Comparison of ENCODE assay signal across 18 cellular contexts in genomic region chr4:15928883-15929282, GRCh38. TPM values are rescaled to one million over a fixed set of nuclear protein-coding genes. Genes with fewer than 3 reads are reported as not detected.
DNase-seq lines count a peak whose midpoint lies in the region; ATAC-seq and TF ChIP-seq lines count a peak whose summit lies in the region.
"Had no signal": no experiment of that assay in that cellular context is flagged by ENCODE, and none has a peak within 500 bp of the region (broad histone marks: within the 10 kb centered on the region; RNA-seq: fewer than 3 reads in every experiment).

No MANE protein-coding gene starts in this region.

- CTCF ChIA-PET in activated CD8-positive, alpha-beta T cell treated with anti-CD3 and anti-CD28 coated beads for 36 hours (lab: Charles Lee) = interaction anchor here (0.9 to 3.9 kb wide), 2 partner anchors 46 to 123 kb away, joined by 5 to 23 read pairs; no protein-coding TSS in a partner anchor
- CTCF ChIA-PET in activated CD8-positive, alpha-beta T cell treated with anti-CD3 and anti-CD28 coated beads, Interleukin-2, amount 10 ng/mL, durations not matched to agents 7 days and 5 days (lab: Charles Lee) = interaction anchor here (1.4 kb wide), 1 partner anchor 46 kb away, joined by 3 read pairs; no protein-coding TSS in a partner anchor

- peak overlapping the region; percentile 45 for H3K27ac Mint-ChIP-seq in activated CD8-positive, alpha-beta T cell treated with anti-CD3 and anti-CD28 coated beads for 36 hours
- H3K27ac Mint-ChIP-seq in activated CD8-positive, alpha-beta T cell treated with anti-CD3 and anti-CD28 coated beads, Interleukin-2, amount 10 ng/mL, durations not matched to agents 7 days and 5 days = no peak overlapping the region
- H3K27ac Mint-ChIP-seq in mesothelial cell of epicardium = peak overlapping the region; percentile 18
- no peak overlapping the region for H3K27ac Mint-ChIP-seq in stimulated activated naive CD8-positive, alpha-beta T cell treated with anti-CD3 and anti-CD28 coated beads, Interleukin-15, amount 100 ng/mL, for 72 hours
- H3K27ac Mint-ChIP-seq in T-helper 17 cell = no peak overlapping the region
- H3K27ac Mint-ChIP-seq: B cell; CD8-positive, alpha-beta T cell; HFFc6 had no signal

- no peaks in the 10 kb centered on the region for H3K9me3 ChIP-seq in T-helper 17 cell (ENCODE audit: control insufficient read depth, low read length, poor library complexity, severe bottlenecking)

- H3K9me3 Mint-ChIP-seq in activated CD8-positive, alpha-beta T cell treated with anti-CD3 and anti-CD28 coated beads for 36 hours = no peaks in the 10 kb centered on the region
- H3K9me3 Mint-ChIP-seq in activated CD8-positive, alpha-beta T cell treated with anti-CD3 and anti-CD28 coated beads, Interleukin-2, amount 10 ng/mL, durations not matched to agents 7 days and 5 days (ENCODE audit: insufficient read depth) = no peaks in the 10 kb centered on the region
- no peaks in the 10 kb centered on the region for H3K9me3 Mint-ChIP-seq in mesothelial cell of epicardium
- H3K9me3 Mint-ChIP-seq in stimulated activated naive CD8-positive, alpha-beta T cell treated with anti-CD3 and anti-CD28 coated beads, Interleukin-15, amount 100 ng/mL, for 72 hours = no peaks in the 10 kb centered on the region
- H3K9me3 Mint-ChIP-seq: CD8-positive, alpha-beta T cell; HFFc6 had no signal

- POLR2A ChIA-PET in activated CD8-positive, alpha-beta T cell treated with anti-CD3 and anti-CD28 coated beads for 36 hours (lab: Charles Lee) = no interaction called here
- POLR2A ChIA-PET in activated CD8-positive, alpha-beta T cell treated with anti-CD3 and anti-CD28 coated beads, Interleukin-2, amount 10 ng/mL, durations not matched to agents 7 days and 5 days (lab: Charles Lee) = no interaction called here

- no peak for TF ChIP-seq CTCF in activated CD8-positive, alpha-beta T cell treated with anti-CD3 and anti-CD28 coated beads for 36 hours (IDR thresholded peaks at IDR 0.05)
- TF ChIP-seq CTCF in mesothelial cell of epicardium (IDR thresholded peaks at IDR 0.05; ENCODE audit: unreplicated experiment) = no peak

- peaks cover 19% of the 10 kb centered on the region for H3K4me1 Mint-ChIP-seq in activated CD8-positive, alpha-beta T cell treated with anti-CD3 and anti-CD28 coated beads for 36 hours (ENCODE audit: low read depth)
- H3K4me1 Mint-ChIP-seq in activated CD8-positive, alpha-beta T cell treated with anti-CD3 and anti-CD28 coated beads, Interleukin-2, amount 10 ng/mL, durations not matched to agents 7 days and 5 days (ENCODE audit: low read depth) = no peaks in the 10 kb centered on the region
- peaks cover 3% of the 10 kb centered on the region for H3K4me1 Mint-ChIP-seq in mesothelial cell of epicardium
- peaks cover 29% of the 10 kb centered on the region for H3K4me1 Mint-ChIP-seq in stimulated activated naive CD8-positive, alpha-beta T cell treated with anti-CD3 and anti-CD28 coated beads, Interleukin-15, amount 100 ng/mL, for 72 hours
- no peaks in the 10 kb centered on the region for H3K4me1 Mint-ChIP-seq in T-helper 17 cell
- H3K4me1 Mint-ChIP-seq: CD14-positive monocyte had no signal

- no peak overlapping the region for H3K4me3 Mint-ChIP-seq in activated CD8-positive, alpha-beta T cell treated with anti-CD3 and anti-CD28 coated beads for 36 hours
- H3K4me3 Mint-ChIP-seq in activated CD8-positive, alpha-beta T cell treated with anti-CD3 and anti-CD28 coated beads, Interleukin-2, amount 10 ng/mL, durations not matched to agents 7 days and 5 days = no peak overlapping the region
- H3K4me3 Mint-ChIP-seq in mesothelial cell of epicardium = no peak overlapping the region
- no peak overlapping the region for H3K4me3 Mint-ChIP-seq in stimulated activated naive CD8-positive, alpha-beta T cell treated with anti-CD3 and anti-CD28 coated beads, Interleukin-15, amount 100 ng/mL, for 72 hours
- no peak overlapping the region for H3K4me3 Mint-ChIP-seq in T-helper 17 cell
- H3K4me3 Mint-ChIP-seq: B cell; CD14-positive monocyte; CD8-positive, alpha-beta T cell; HFFc6 had no signal

- ATAC-seq in activated CD8-positive, alpha-beta T cell treated with anti-CD3 and anti-CD28 coated beads for 36 hours = peak; percentile 16
- ATAC-seq in activated CD8-positive, alpha-beta T cell treated with anti-CD3 and anti-CD28 coated beads, Interleukin-2, amount 10 ng/mL, durations not matched to agents 7 days and 5 days = no peak
- ATAC-seq in stimulated activated naive CD8-positive, alpha-beta T cell treated with anti-CD3 and anti-CD28 coated beads, Interleukin-15, amount 100 ng/mL, for 72 hours = peak; percentile 30
- ATAC-seq in activated CD4-positive, CD25-positive, alpha-beta regulatory T cell treated with anti-CD3 and anti-CD28 coated beads, Interleukin-2, amount 50 U/mL, for 24 hours = no peak
- no peak for ATAC-seq in T-helper 17 cell
- ATAC-seq: CD8-positive, alpha-beta T cell had no signal

- H3K27me3 Mint-ChIP-seq in activated CD8-positive, alpha-beta T cell treated with anti-CD3 and anti-CD28 coated beads for 36 hours = peaks cover 14% of the 10 kb centered on the region
- peaks cover 12% of the 10 kb centered on the region for H3K27me3 Mint-ChIP-seq in activated CD8-positive, alpha-beta T cell treated with anti-CD3 and anti-CD28 coated beads, Interleukin-2, amount 10 ng/mL, durations not matched to agents 7 days and 5 days (ENCODE audit: low read depth)
- H3K27me3 Mint-ChIP-seq in mesothelial cell of epicardium (ENCODE audit: low read depth) = peaks cover 18% of the 10 kb centered on the region
- peaks cover 28% of the 10 kb centered on the region for H3K27me3 Mint-ChIP-seq in stimulated activated naive CD8-positive, alpha-beta T cell treated with anti-CD3 and anti-CD28 coated beads, Interleukin-15, amount 100 ng/mL, for 72 hours
- H3K27me3 Mint-ChIP-seq in T-helper 17 cell = peaks cover 63% of the 10 kb centered on the region
- H3K27me3 Mint-ChIP-seq: B cell had no signal

- DNase-seq in activated CD8-positive, alpha-beta T cell treated with anti-CD3 and anti-CD28 coated beads for 36 hours = no peak
- no peak for DNase-seq in activated CD8-positive, alpha-beta T cell treated with anti-CD3 and anti-CD28 coated beads, Interleukin-2, amount 10 ng/mL, durations not matched to agents 7 days and 5 days
- peak; percentile 21 for DNase-seq in ELF-1 (ENCODE audit: low read depth, low spot score)
- no peak for DNase-seq in mesothelial cell of epicardium (ENCODE audit: low spot score in 2 of 2, unreplicated experiment in 2 of 2)
- no peak for DNase-seq in stimulated activated naive CD8-positive, alpha-beta T cell treated with anti-CD3 and anti-CD28 coated beads, Interleukin-15, amount 100 ng/mL, for 72 hours
- no peak for DNase-seq in T-helper 17 cell
- DNase-seq: CD8-positive, alpha-beta T cell; COR-L47; DMS153; DMS79 treated with DMSO at 0.1 percent for 48 hours; EL; GDM1; HCEC 1CT; HFFc6 had no signal

- no peaks in the 10 kb centered on the region for H3K36me3 Mint-ChIP-seq in activated CD8-positive, alpha-beta T cell treated with anti-CD3 and anti-CD28 coated beads for 36 hours (ENCODE audit: low read depth)
- no peaks in the 10 kb centered on the region for H3K36me3 Mint-ChIP-seq in activated CD8-positive, alpha-beta T cell treated with anti-CD3 and anti-CD28 coated beads, Interleukin-2, amount 10 ng/mL, durations not matched to agents 7 days and 5 days (ENCODE audit: low read depth)
- H3K36me3 Mint-ChIP-seq in mesothelial cell of epicardium = no peaks in the 10 kb centered on the region
- no peaks in the 10 kb centered on the region for H3K36me3 Mint-ChIP-seq in T-helper 17 cell (ENCODE audit: low read depth)
- H3K36me3 Mint-ChIP-seq: CD14-positive monocyte; CD8-positive, alpha-beta T cell had no signal

- intact Hi-C loops in activated CD8-positive, alpha-beta T cell treated with anti-CD3 and anti-CD28 coated beads for 36 hours (cut with micrococcal nuclease) = no loop called here

RNA-seq across cellular contexts. Expression of gene FGFBP1, which starts 9.7 kb away (rescaled TPM):
- not detected for total RNA-seq in activated CD8-positive, alpha-beta T cell treated with anti-CD3 and anti-CD28 coated beads for 36 hours
- total RNA-seq in activated CD8-positive, alpha-beta T cell treated with anti-CD3 and anti-CD28 coated beads, Interleukin-2, amount 10 ng/mL, durations not matched to agents 7 days and 5 days = not detected
- 0.96 to 1.6 TPM (median 1.2 TPM) in 3 replicates for total RNA-seq in mesothelial cell of epicardium
- not detected for total RNA-seq in T-helper 17 cell
- total RNA-seq: B cell; CD8-positive, alpha-beta T cell; HFFc6 had no signal

RNA-seq across cellular contexts. Expression of gene FGFBP2, which starts 34.1 kb away (rescaled TPM):
- total RNA-seq in activated CD8-positive, alpha-beta T cell treated with anti-CD3 and anti-CD28 coated beads for 36 hours = 1 to 10 TPM; 6.3 to 8.2 TPM
- 10 to 100 TPM; 12.0 to 13.0 TPM for total RNA-seq in activated CD8-positive, alpha-beta T cell treated with anti-CD3 and anti-CD28 coated beads, Interleukin-2, amount 10 ng/mL, durations not matched to agents 7 days and 5 days
- total RNA-seq in mesothelial cell of epicardium (not detected in 3 replicates), T-helper 17 cell (under 1 TPM in 1 of 2 donors, not detected in 1; 0.50 TPM)
- total RNA-seq: H1, HFFc6 had no signal

Comparison
In these comparisons a context has a peak if more than half of its experiments do, and no peak if none do; other contexts are left out.
1. ATAC-seq: peak in activated CD8-positive, alpha-beta T cell treated with anti-CD3 and anti-CD28 coated beads for 36 hours (single experiment) and stimulated activated naive CD8-positive, alpha-beta T cell treated with anti-CD3 and anti-CD28 coated beads, Interleukin-15, amount 100 ng/mL, for 72 hours (single experiment); none in activated CD8-positive, alpha-beta T cell treated with anti-CD3 and anti-CD28 coated beads, Interleukin-2, amount 10 ng/mL, durations not matched to agents 7 days and 5 days (single experiment), activated CD4-positive, CD25-positive, alpha-beta regulatory T cell treated with anti-CD3 and anti-CD28 coated beads, Interleukin-2, amount 50 U/mL, for 24 hours (0 of 2) and T-helper 17 cell (single experiment).
2. H3K27ac Mint-ChIP-seq: peak in activated CD8-positive, alpha-beta T cell treated with anti-CD3 and anti-CD28 coated beads for 36 hours (single experiment) and mesothelial cell of epicardium (single experiment); none in activated CD8-positive, alpha-beta T cell treated with anti-CD3 and anti-CD28 coated beads, Interleukin-2, amount 10 ng/mL, durations not matched to agents 7 days and 5 days (single experiment), stimulated activated naive CD8-positive, alpha-beta T cell treated with anti-CD3 and anti-CD28 coated beads, Interleukin-15, amount 100 ng/mL, for 72 hours (0 of 2) and T-helper 17 cell (single experiment).